1 cellular context compared by ENCODE assay signal in genomic region chr2:228768818-228769217, GRCh38.
TF ChIP-seq lines count a peak whose summit lies in the region.

No MANE protein-coding gene starts in this region.

TF ChIP-seq in WTC11, 78 proteins besides CTCF, POLR2A, EP300 and RAD21 (continued from another document):
- TF ChIP-seq ZBTB43 (CRISPR knock-in tag; IDR thresholded peaks at IDR 0.05): no peak
- no peak for TF ChIP-seq RELA (CRISPR knock-in tag; IDR thresholded peaks at IDR 0.05; ENCODE audit: borderline replicate concordance)
- TF ChIP-seq, protein P1, sequence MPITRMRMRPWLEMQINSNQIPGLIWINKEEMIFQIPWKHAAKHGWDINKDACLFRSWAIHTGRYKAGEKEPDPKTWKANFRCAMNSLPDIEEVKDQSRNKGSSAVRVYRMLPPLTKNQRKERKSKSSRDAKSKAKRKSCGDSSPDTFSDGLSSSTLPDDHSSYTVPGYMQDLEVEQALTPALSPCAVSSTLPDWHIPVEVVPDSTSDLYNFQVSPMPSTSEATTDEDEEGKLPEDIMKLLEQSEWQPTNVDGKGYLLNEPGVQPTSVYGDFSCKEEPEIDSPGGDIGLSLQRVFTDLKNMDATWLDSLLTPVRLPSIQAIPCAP (CRISPR knock-in tag; IDR thresholded peaks at IDR 0.05): no peak
- TF ChIP-seq, protein P2, sequence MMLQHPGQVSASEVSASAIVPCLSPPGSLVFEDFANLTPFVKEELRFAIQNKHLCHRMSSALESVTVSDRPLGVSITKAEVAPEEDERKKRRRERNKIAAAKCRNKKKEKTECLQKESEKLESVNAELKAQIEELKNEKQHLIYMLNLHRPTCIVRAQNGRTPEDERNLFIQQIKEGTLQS (CRISPR knock-in tag; conservative IDR thresholded peaks at IDR 0.05): no peak
- no peak for TF ChIP-seq ZNF425 (CRISPR knock-in tag; conservative IDR thresholded peaks at IDR 0.05)
- TF ChIP-seq ZNF232 (CRISPR knock-in tag; IDR thresholded peaks at IDR 0.05): no peak
- TF ChIP-seq GABPB1 (CRISPR knock-in tag; IDR thresholded peaks at IDR 0.05): no peak
